Comparison of ENCODE assay signal across 8 cellular contexts in genomic region chr2:120736202-120736954, GRCh38. TPM values are rescaled to one million over a fixed set of nuclear protein-coding genes. Genes with fewer than 3 reads are reported as not detected.
DNase-seq lines count a peak whose midpoint lies in the region; FAIRE-seq and TF ChIP-seq lines count a peak whose summit lies in the region.

No MANE protein-coding gene starts in this region.

- no peak for TF ChIP-seq POLR2A in GM12892 (IDR thresholded peaks at IDR 0.05; ENCODE audit: low read depth, low read length)

- H3K27ac ChIP-seq in right atrium auricular region: peak overlapping the region; percentile 75 to 77
- H3K27ac ChIP-seq in skin epidermis: peak overlapping the region in 18 of 21 experiments; percentile 3 to 91 (median 64)

- FAIRE-seq in GM12892 (lab: Jason Lieb, UNC): no peak

- no peaks in the 10 kb centered on the region for H3K9me3 ChIP-seq in right atrium auricular region

- H3K36me3 ChIP-seq in H7 (replicated peaks; ENCODE audit: control insufficient read depth, insufficient read depth, low read length) (no peaks in the 10 kb centered on the region), right atrium auricular region (no peaks in the 10 kb centered on the region)

- peak overlapping the region; percentile 88 for H3K4me3 ChIP-seq in H7 (ENCODE audit: insufficient read depth, low read depth, low read length)
- peak overlapping the region; percentile 90 for H3K4me3 ChIP-seq in WI38 (ENCODE audit: low read depth, low read length)
- H3K4me3 ChIP-seq in right atrium auricular region: peak overlapping the region; percentile 36 to 60
- H3K4me3 ChIP-seq in skin epidermis: peak overlapping the region; percentile 36 to 56 (median 42)

- H3K27me3 ChIP-seq in H7 (ENCODE audit: control insufficient read depth, insufficient read depth, low read length): no peaks in the 10 kb centered on the region
- H3K27me3 ChIP-seq in right atrium auricular region: no peaks in the 10 kb centered on the region

- DNase-seq in H7 (peak; percentile 88), right atrium auricular region (ENCODE audit: low spot score) (peak; percentile 59), GM12892 (ENCODE audit: insufficient read length) (no peak), NCI-H187 (lab: John Stamatoyannopoulos, UW) (no peak), DMS79 (lab: John Stamatoyannopoulos, UW) (no peak), cerebellar nuclear complex (lab: John Stamatoyannopoulos, UW) (no peak)

- TF ChIP-seq CTCF in WI38 (IDR thresholded peaks at IDR 0.05; ENCODE audit: low read depth, low read length) (no peak), right atrium auricular region (IDR thresholded peaks at IDR 0.05) (no peak)

- H3K4me1 ChIP-seq in right atrium auricular region: peaks cover 0 to 31% of the 10 kb centered on the region in 2 donors

RNA-seq across cellular contexts. Expression of gene GLI2, which starts 0.7 kb away (rescaled TPM):
- 37.3 and 41.4 TPM in 2 replicates for total RNA-seq in H7 (2014; rRNA removed; shearing (Covaris generic))
- total RNA-seq in right atrium auricular region: 1 to 10 TPM; 1.5 to 3.5 TPM
- polyA plus RNA-seq in GM12892 (2012; ENCODE audit: missing spikeins): not detected

Comparison
In these comparisons a context has a peak if more than half of its experiments do, and no peak if none do; other contexts are left out.
1. DNase-seq: peak in H7 (single experiment) and right atrium auricular region (single experiment); none in GM12892 (single experiment), NCI-H187 (0 of 2), DMS79 (single experiment) and cerebellar nuclear complex (0 of 2).
2. Peak in every context shown above with its lines, with median percentiles within 50 percentile points of each other: H3K4me3 ChIP-seq.